28 cellular contexts compared by ENCODE assay signal in genomic region chr7:141207661-141208060, GRCh38.
"Had no signal": no experiment of that assay in that cellular context is flagged by ENCODE, and none has a peak within 500 bp of the region (broad histone marks: within the 10 kb centered on the region; RNA-seq: fewer than 3 reads in every experiment).

No MANE protein-coding gene starts in this region.

- H3K4me3 ChIP-seq: colonic mucosa, coronary artery, dorsolateral prefrontal cortex, esophagus muscularis mucosa, esophagus squamous epithelium, gastrocnemius medialis, gastroesophageal sphincter, heart left ventricle, heart right ventricle, hepatocyte had no signal

- H3K4me2 ChIP-seq: hepatocyte had no signal

- H2AFZ ChIP-seq: hepatocyte had no signal

- H3K27ac Mint-ChIP-seq: dendritic cell treated with granulocyte-macrophage colony-stimulating factor and Interleukin-4, amounts not matched to agents 40 ng/mL and 50 ng/mL, for 4 days; effector memory CD8-positive, alpha-beta T cell; endodermal cell had no signal

- FAIRE-seq: endometrium, endothelial cell of umbilical vein, frontal cortex had no signal

- H3K9me3 Mint-ChIP-seq: dendritic cell treated with granulocyte-macrophage colony-stimulating factor and Interleukin-4, amounts not matched to agents 40 ng/mL and 50 ng/mL, for 4 days; effector memory CD8-positive, alpha-beta T cell; endodermal cell had no signal

- H3K79me2 ChIP-seq: hepatocyte had no signal

- H3K9me3 ChIP-seq: colonic mucosa, esophagus muscularis mucosa, esophagus squamous epithelium, gastrocnemius medialis, gastroesophageal sphincter, heart left ventricle, heart right ventricle had no signal

- DNase-seq: colonic mucosa; cortex of kidney; dermis blood vessel endothelial cell; dorsolateral prefrontal cortex; effector CD4-positive, alpha-beta T cell; effector CD8-positive, alpha-beta T cell; effector memory CD4-positive, alpha-beta T cell; effector memory CD8-positive, alpha-beta T cell; endodermal cell; erythroblast; esophagus squamous epithelium; foreskin fibroblast; foreskin keratinocyte; foreskin melanocyte; gastrocnemius medialis; glutamatergic neuron; head of caudate nucleus; heart left ventricle; heart right ventricle had no signal

- ATAC-seq: effector memory CD8-positive, alpha-beta T cell; foreskin keratinocyte; gastrocnemius medialis; gastroesophageal sphincter; heart left ventricle; heart right ventricle had no signal

- H3K36me3 ChIP-seq: colonic mucosa, esophagus muscularis mucosa, esophagus squamous epithelium, gastrocnemius medialis, gastroesophageal sphincter, heart left ventricle, heart right ventricle had no signal

- H3K27me3 ChIP-seq: colonic mucosa, dorsolateral prefrontal cortex, esophagus muscularis mucosa, esophagus squamous epithelium, foreskin keratinocyte, gastrocnemius medialis, heart left ventricle, heart right ventricle, hepatocyte had no signal

- H3K27ac ChIP-seq: colonic mucosa, coronary artery, dorsolateral prefrontal cortex, epithelial cell of prostate, esophagus muscularis mucosa, esophagus squamous epithelium, foreskin keratinocyte, gastrocnemius medialis, gastroesophageal sphincter, heart left ventricle, heart right ventricle, hepatocyte had no signal

- H3K4me1 ChIP-seq: colonic mucosa, esophagus muscularis mucosa, foreskin keratinocyte, gastrocnemius medialis, gastroesophageal sphincter, heart left ventricle, heart right ventricle had no signal

- H3K4me3 Mint-ChIP-seq: dendritic cell treated with granulocyte-macrophage colony-stimulating factor and Interleukin-4, amounts not matched to agents 40 ng/mL and 50 ng/mL, for 4 days; effector memory CD8-positive, alpha-beta T cell; endodermal cell had no signal
